ENCODE assay signal across 1 cellular context in the genomic region with DNA sequence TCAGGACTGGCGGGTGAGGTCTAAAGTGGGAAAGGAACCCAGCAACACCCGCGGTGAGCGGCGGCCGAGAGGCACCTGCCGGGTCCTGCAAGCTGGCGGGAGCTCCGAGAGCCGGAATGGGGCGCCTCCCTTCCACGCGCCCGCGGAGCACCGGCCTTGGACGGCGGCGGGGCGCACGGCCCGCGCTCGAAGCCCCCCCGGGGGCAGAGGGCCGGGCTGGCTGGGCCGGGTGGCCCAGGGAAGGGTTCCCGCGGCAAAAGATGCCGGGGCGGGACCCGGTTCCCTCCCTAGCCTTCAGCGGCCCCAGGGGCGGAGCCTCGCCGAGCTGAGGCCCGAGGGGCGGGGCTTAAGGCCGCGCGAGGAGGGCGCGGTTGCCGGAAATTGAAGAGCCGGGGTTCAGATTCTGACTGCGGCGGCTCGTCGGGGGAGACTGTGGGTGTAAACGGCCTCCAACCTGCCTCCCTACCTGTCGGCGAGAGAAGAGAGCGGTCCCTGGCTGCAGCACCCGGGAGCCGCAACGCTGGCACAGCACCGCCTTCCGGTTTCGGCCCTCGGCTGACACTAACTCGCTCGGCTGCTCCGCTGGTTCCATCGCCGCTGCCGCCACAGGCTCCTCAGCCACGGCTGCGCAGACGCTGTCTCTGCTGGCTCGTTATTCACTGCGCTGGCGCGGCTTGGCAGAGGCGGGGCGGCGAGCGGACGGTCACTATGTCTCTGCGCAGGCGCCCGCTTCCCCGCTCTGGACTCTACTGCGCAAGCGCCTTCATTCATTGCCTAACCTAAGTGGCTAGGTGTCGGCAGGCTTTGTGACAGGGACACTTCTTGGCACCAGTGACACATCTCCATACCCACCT.
TF ChIP-seq lines count a peak whose summit lies in the region.

RABIF (minus strand) TSS at position 643 of the 854 bp plus-strand sequence; CDS start at position 592, 51 bp downstream.

TF ChIP-seq in HepG2, 621 proteins besides CTCF, POLR2A, EP300 and RAD21 (continued from another document):
- no peak for TF ChIP-seq USF2 (IDR thresholded peaks at IDR 0.05; ENCODE audit: low read depth, low read length)
- TF ChIP-seq USF2 (CRISPR knock-in tag; IDR thresholded peaks at IDR 0.05; ENCODE audit: borderline replicate concordance), result peak; percentile 39; the same call in 1 of the 2 replicates
- TF ChIP-seq ZNF292 (CRISPR knock-in tag; IDR thresholded peaks at IDR 0.05; ENCODE audit: borderline replicate concordance, low read depth), result peak; percentile 86
- TF ChIP-seq, protein P1, sequence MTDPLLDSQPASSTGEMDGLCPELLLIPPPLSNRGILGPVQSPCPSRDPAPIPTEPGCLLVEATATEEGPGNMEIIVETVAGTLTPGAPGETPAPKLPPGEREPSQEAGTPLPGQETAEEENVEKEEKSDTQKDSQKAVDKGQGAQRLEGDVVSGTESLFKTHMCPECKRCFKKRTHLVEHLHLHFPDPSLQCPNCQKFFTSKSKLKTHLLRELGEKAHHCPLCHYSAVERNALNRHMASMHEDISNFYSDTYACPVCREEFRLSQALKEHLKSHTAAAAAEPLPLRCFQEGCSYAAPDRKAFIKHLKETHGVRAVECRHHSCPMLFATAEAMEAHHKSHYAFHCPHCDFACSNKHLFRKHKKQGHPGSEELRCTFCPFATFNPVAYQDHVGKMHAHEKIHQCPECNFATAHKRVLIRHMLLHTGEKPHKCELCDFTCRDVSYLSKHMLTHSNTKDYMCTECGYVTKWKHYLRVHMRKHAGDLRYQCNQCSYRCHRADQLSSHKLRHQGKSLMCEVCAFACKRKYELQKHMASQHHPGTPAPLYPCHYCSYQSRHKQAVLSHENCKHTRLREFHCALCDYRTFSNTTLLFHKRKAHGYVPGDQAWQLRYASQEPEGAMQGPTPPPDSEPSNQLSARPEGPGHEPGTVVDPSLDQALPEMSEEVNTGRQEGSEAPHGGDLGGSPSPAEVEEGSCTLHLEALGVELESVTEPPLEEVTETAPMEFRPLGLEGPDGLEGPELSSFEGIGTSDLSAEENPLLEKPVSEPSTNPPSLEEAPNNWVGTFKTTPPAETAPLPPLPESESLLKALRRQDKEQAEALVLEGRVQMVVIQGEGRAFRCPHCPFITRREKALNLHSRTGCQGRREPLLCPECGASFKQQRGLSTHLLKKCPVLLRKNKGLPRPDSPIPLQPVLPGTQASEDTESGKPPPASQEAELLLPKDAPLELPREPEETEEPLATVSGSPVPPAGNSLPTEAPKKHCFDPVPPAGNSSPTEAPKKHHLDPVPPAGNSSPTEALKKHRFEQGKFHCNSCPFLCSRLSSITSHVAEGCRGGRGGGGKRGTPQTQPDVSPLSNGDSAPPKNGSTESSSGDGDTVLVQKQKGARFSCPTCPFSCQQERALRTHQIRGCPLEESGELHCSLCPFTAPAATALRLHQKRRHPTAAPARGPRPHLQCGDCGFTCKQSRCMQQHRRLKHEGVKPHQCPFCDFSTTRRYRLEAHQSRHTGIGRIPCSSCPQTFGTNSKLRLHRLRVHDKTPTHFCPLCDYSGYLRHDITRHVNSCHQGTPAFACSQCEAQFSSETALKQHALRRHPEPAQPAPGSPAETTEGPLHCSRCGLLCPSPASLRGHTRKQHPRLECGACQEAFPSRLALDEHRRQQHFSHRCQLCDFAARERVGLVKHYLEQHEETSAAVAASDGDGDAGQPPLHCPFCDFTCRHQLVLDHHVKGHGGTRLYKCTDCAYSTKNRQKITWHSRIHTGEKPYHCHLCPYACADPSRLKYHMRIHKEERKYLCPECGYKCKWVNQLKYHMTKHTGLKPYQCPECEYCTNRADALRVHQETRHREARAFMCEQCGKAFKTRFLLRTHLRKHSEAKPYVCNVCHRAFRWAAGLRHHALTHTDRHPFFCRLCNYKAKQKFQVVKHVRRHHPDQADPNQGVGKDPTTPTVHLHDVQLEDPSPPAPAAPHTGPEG (CRISPR knock-in tag; IDR thresholded peaks at IDR 0.05), result no peak; the same call in 1 of the 2 replicates
- TF ChIP-seq NFIB (CRISPR knock-in tag; IDR thresholded peaks at IDR 0.05; ENCODE audit: borderline replicate concordance), result no peak
- peak; percentile 57; the same call in 1 of the 2 replicates for TF ChIP-seq SNAPC2 (CRISPR knock-in tag; IDR thresholded peaks at IDR 0.05)
- TF ChIP-seq, protein P2, sequence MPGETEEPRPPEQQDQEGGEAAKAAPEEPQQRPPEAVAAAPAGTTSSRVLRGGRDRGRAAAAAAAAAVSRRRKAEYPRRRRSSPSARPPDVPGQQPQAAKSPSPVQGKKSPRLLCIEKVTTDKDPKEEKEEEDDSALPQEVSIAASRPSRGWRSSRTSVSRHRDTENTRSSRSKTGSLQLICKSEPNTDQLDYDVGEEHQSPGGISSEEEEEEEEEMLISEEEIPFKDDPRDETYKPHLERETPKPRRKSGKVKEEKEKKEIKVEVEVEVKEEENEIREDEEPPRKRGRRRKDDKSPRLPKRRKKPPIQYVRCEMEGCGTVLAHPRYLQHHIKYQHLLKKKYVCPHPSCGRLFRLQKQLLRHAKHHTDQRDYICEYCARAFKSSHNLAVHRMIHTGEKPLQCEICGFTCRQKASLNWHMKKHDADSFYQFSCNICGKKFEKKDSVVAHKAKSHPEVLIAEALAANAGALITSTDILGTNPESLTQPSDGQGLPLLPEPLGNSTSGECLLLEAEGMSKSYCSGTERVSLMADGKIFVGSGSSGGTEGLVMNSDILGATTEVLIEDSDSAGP (CRISPR knock-in tag; IDR thresholded peaks at IDR 0.05; ENCODE audit: borderline replicate concordance), result peak; percentile 80; the same call in 1 of the 2 replicates
- TF ChIP-seq ZBTB3 (CRISPR knock-in tag; IDR thresholded peaks at IDR 0.05; ENCODE audit: borderline replicate concordance, low read depth), result no peak
- TF ChIP-seq, protein P3, sequence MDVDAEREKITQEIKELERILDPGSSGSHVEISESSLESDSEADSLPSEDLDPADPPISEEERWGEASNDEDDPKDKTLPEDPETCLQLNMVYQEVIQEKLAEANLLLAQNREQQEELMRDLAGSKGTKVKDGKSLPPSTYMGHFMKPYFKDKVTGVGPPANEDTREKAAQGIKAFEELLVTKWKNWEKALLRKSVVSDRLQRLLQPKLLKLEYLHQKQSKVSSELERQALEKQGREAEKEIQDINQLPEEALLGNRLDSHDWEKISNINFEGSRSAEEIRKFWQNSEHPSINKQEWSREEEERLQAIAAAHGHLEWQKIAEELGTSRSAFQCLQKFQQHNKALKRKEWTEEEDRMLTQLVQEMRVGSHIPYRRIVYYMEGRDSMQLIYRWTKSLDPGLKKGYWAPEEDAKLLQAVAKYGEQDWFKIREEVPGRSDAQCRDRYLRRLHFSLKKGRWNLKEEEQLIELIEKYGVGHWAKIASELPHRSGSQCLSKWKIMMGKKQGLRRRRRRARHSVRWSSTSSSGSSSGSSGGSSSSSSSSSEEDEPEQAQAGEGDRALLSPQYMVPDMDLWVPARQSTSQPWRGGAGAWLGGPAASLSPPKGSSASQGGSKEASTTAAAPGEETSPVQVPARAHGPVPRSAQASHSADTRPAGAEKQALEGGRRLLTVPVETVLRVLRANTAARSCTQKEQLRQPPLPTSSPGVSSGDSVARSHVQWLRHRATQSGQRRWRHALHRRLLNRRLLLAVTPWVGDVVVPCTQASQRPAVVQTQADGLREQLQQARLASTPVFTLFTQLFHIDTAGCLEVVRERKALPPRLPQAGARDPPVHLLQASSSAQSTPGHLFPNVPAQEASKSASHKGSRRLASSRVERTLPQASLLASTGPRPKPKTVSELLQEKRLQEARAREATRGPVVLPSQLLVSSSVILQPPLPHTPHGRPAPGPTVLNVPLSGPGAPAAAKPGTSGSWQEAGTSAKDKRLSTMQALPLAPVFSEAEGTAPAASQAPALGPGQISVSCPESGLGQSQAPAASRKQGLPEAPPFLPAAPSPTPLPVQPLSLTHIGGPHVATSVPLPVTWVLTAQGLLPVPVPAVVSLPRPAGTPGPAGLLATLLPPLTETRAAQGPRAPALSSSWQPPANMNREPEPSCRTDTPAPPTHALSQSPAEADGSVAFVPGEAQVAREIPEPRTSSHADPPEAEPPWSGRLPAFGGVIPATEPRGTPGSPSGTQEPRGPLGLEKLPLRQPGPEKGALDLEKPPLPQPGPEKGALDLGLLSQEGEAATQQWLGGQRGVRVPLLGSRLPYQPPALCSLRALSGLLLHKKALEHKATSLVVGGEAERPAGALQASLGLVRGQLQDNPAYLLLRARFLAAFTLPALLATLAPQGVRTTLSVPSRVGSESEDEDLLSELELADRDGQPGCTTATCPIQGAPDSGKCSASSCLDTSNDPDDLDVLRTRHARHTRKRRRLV (CRISPR knock-in tag; IDR thresholded peaks at IDR 0.05), result no peak
- no peak; the same call in none of the 2 replicates for TF ChIP-seq FOXA3 (CRISPR knock-in tag; IDR thresholded peaks at IDR 0.05)
- peak; percentile 76; the same call in 1 of the 2 replicates for TF ChIP-seq RFXAP (CRISPR knock-in tag; IDR thresholded peaks at IDR 0.05; ENCODE audit: borderline replicate concordance)
- no peak for TF ChIP-seq ZNF629 (CRISPR knock-in tag; conservative IDR thresholded peaks at IDR 0.05)
- TF ChIP-seq SMYD3 (CRISPR knock-in tag; IDR thresholded peaks at IDR 0.05), result 0 out of 2 replicates have a peak, but pooled peaks have one; percentile 78
- TF ChIP-seq DMAP1 (CRISPR knock-in tag; IDR thresholded peaks at IDR 0.05), result peak; percentile 89
- peak; percentile 53; the same call in 1 of the 2 replicates for TF ChIP-seq ZNF777 (CRISPR knock-in tag; IDR thresholded peaks at IDR 0.05)
- peak; percentile 79 for TF ChIP-seq ZFX (CRISPR knock-in tag; IDR thresholded peaks at IDR 0.05; ENCODE audit: low read depth)
- 0 out of 2 replicates have a peak, but pooled peaks have one; percentile 5 for TF ChIP-seq ZNF121 (CRISPR knock-in tag; IDR thresholded peaks at IDR 0.05)
- TF ChIP-seq PHF8 (CRISPR knock-in tag; IDR thresholded peaks at IDR 0.05), result peak; percentile 94
- peak; percentile 58; the same call in 1 of the 2 replicates for TF ChIP-seq HOXA3 (CRISPR knock-in tag; IDR thresholded peaks at IDR 0.05)
TF ChIP-seq in HepG2: peak in this region for 243.
